1 cellular context compared by ENCODE assay signal in the genomic region with DNA sequence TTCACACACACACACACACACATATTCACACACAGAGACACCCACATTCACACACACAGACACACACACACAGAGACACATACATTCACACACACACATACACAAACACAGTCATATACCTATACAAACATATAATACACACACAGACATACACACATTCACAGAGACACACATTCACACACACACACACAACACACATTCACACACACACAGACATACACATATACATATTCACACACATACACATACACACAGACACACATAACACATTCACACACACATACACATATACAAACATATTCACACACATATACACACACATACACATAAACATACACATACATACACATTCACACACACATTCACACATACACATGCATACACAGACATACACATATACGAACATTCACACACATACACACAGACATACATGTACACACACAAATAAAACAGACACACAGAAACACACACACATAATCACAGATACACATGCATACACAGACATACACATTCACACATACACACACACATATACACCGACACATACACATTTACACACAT.
TF ChIP-seq lines count a peak whose summit lies in the region.

No MANE protein-coding gene starts in this region.

TF ChIP-seq in K562, 482 proteins besides CTCF, POLR2A, EP300 and RAD21 (continued from another document and continues in another):
- TF ChIP-seq VEZF1 (CRISPR knock-in tag; IDR thresholded peaks at IDR 0.05): no peak
- no peak for TF ChIP-seq SIRT6 (IDR thresholded peaks at IDR 0.05; ENCODE audit: low read depth, low read length)
- TF ChIP-seq STAT5A (IDR thresholded peaks at IDR 0.05; ENCODE audit: borderline replicate concordance, low read length): no peak
- TF ChIP-seq, protein P1, sequence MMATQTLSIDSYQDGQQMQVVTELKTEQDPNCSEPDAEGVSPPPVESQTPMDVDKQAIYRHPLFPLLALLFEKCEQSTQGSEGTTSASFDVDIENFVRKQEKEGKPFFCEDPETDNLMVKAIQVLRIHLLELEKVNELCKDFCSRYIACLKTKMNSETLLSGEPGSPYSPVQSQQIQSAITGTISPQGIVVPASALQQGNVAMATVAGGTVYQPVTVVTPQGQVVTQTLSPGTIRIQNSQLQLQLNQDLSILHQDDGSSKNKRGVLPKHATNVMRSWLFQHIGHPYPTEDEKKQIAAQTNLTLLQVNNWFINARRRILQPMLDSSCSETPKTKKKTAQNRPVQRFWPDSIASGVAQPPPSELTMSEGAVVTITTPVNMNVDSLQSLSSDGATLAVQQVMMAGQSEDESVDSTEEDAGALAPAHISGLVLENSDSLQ (IDR thresholded peaks at IDR 0.05): no peak
- no peak for TF ChIP-seq ZNF232 (CRISPR knock-in tag; IDR thresholded peaks at IDR 0.05)
- no peak for TF ChIP-seq ZNF75A (CRISPR knock-in tag; IDR thresholded peaks at IDR 0.05)
- TF ChIP-seq ZNF408 (CRISPR knock-in tag; IDR thresholded peaks at IDR 0.05; ENCODE audit: low read depth): no peak
- no peak for TF ChIP-seq ZNF592 (IDR thresholded peaks at IDR 0.05)
- TF ChIP-seq ZNF507 (tag; conservative IDR thresholded peaks at IDR 0.05): no peak
- no peak for TF ChIP-seq CCNT2 (IDR thresholded peaks at IDR 0.05; ENCODE audit: borderline replicate concordance, extremely low read depth, insufficient read length, low read depth, low read length)
- 0 out of 2 replicates have a peak, but pooled peaks have one; percentile 26 for TF ChIP-seq ARID2 (IDR thresholded peaks at IDR 0.05)
- no peak for TF ChIP-seq CHD2 (IDR thresholded peaks at IDR 0.05; ENCODE audit: low read depth, low read length)
- TF ChIP-seq CBX3 (IDR thresholded peaks at IDR 0.05; ENCODE audit: borderline replicate concordance in 1 of 2, low read length in 2 of 2): no peak
- no peak for TF ChIP-seq SRSF7 (optimal IDR thresholded peaks at IDR 0.05; ENCODE audit: low read depth, low read length)
- TF ChIP-seq JUNB (CRISPR knock-in tag; conservative IDR thresholded peaks at IDR 0.05): no peak
- TF ChIP-seq, protein P2, sequence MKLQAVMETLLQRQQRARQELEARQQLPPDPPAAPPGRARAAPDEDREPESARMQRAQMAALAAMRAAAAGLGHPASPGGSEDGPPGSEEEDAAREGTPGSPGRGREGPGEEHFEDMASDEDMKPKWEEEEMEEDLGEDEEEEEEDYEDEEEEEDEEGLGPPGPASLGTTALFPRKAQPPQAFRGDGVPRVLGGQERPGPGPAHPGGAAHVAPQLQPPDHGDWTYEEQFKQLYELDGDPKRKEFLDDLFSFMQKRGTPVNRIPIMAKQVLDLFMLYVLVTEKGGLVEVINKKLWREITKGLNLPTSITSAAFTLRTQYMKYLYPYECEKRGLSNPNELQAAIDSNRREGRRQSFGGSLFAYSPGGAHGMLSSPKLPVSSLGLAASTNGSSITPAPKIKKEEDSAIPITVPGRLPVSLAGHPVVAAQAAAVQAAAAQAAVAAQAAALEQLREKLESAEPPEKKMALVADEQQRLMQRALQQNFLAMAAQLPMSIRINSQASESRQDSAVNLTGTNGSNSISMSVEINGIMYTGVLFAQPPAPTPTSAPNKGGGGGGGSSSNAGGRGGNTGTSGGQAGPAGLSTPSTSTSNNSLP (IDR thresholded peaks at IDR 0.05; ENCODE audit: borderline replicate concordance, low read depth, low read length): no peak
- TF ChIP-seq RBBP5 (IDR thresholded peaks at IDR 0.05; ENCODE audit: borderline replicate concordance, insufficient read depth, low read length, poor library complexity, severe bottlenecking): no peak
- TF ChIP-seq SNIP1 (IDR thresholded peaks at IDR 0.05; ENCODE audit: low read depth): no peak
- TF ChIP-seq SMC3 (conservative IDR thresholded peaks at IDR 0.05; ENCODE audit: insufficient read depth, low read depth, low read length): no peak
- no peak for TF ChIP-seq CEBPG (CRISPR knock-in tag; IDR thresholded peaks at IDR 0.05)
- no peak for TF ChIP-seq CEBPG (tag; conservative IDR thresholded peaks at IDR 0.05 in 1 of 2, IDR thresholded peaks at IDR 0.05 in 1 of 2)
- TF ChIP-seq DIDO1 (tag; IDR thresholded peaks at IDR 0.05; ENCODE audit: low read depth): 0 out of 2 replicates have a peak, but pooled peaks have one; percentile 55
- no peak for TF ChIP-seq ZNF175 (CRISPR knock-in tag; IDR thresholded peaks at IDR 0.05; ENCODE audit: low read depth)
- TF ChIP-seq BCOR (IDR thresholded peaks at IDR 0.05): peak; percentile 52
- TF ChIP-seq FOXA1 (IDR thresholded peaks at IDR 0.05; ENCODE audit: borderline replicate concordance): no peak
- TF ChIP-seq ERF (CRISPR knock-in tag; IDR thresholded peaks at IDR 0.05): no peak
- TF ChIP-seq, protein P3, sequence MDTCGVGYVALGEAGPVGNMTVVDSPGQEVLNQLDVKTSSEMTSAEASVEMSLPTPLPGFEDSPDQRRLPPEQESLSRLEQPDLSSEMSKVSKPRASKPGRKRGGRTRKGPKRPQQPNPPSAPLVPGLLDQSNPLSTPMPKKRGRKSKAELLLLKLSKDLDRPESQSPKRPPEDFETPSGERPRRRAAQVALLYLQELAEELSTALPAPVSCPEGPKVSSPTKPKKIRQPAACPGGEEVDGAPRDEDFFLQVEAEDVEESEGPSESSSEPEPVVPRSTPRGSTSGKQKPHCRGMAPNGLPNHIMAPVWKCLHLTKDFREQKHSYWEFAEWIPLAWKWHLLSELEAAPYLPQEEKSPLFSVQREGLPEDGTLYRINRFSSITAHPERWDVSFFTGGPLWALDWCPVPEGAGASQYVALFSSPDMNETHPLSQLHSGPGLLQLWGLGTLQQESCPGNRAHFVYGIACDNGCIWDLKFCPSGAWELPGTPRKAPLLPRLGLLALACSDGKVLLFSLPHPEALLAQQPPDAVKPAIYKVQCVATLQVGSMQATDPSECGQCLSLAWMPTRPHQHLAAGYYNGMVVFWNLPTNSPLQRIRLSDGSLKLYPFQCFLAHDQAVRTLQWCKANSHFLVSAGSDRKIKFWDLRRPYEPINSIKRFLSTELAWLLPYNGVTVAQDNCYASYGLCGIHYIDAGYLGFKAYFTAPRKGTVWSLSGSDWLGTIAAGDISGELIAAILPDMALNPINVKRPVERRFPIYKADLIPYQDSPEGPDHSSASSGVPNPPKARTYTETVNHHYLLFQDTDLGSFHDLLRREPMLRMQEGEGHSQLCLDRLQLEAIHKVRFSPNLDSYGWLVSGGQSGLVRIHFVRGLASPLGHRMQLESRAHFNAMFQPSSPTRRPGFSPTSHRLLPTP (IDR thresholded peaks at IDR 0.05; ENCODE audit: borderline replicate concordance, extremely low read depth, insufficient read length): no peak
- TF ChIP-seq, protein P4, sequence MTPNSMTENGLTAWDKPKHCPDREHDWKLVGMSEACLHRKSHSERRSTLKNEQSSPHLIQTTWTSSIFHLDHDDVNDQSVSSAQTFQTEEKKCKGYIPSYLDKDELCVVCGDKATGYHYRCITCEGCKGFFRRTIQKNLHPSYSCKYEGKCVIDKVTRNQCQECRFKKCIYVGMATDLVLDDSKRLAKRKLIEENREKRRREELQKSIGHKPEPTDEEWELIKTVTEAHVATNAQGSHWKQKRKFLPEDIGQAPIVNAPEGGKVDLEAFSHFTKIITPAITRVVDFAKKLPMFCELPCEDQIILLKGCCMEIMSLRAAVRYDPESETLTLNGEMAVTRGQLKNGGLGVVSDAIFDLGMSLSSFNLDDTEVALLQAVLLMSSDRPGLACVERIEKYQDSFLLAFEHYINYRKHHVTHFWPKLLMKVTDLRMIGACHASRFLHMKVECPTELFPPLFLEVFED (CRISPR knock-in tag; conservative IDR thresholded peaks at IDR 0.05): no peak
- peak; percentile 43; the same call in 1 of the 2 replicates for TF ChIP-seq SUPT5H (IDR thresholded peaks at IDR 0.05)
- no peak; the same call in 1 of the 2 replicates for TF ChIP-seq HMGXB4 (CRISPR knock-in tag; IDR thresholded peaks at IDR 0.05)
- no peak for TF ChIP-seq RFX1 (IDR thresholded peaks at IDR 0.05)
- no peak for TF ChIP-seq ZNF263 (CRISPR knock-in tag; IDR thresholded peaks at IDR 0.05; ENCODE audit: borderline replicate concordance)
- no peak; the same call in 1 of the 2 replicates for TF ChIP-seq PHB2 (IDR thresholded peaks at IDR 0.05; ENCODE audit: low read depth)
- no peak for TF ChIP-seq EZH2 (IDR thresholded peaks at IDR 0.05; ENCODE audit: borderline replicate concordance, low read depth, low read length)
- no peak for TF ChIP-seq MAZ (CRISPR knock-in tag; conservative IDR thresholded peaks at IDR 0.05 in 1 of 2, IDR thresholded peaks at IDR 0.05 in 1 of 2)
- TF ChIP-seq E2F3 (CRISPR knock-in tag; IDR thresholded peaks at IDR 0.05): no peak
- TF ChIP-seq HNRNPLL (IDR thresholded peaks at IDR 0.05; ENCODE audit: low read depth, low read length, poor library complexity, severe bottlenecking): no peak
- TF ChIP-seq TEAD4 (IDR thresholded peaks at IDR 0.05; ENCODE audit: low read length): no peak
- TF ChIP-seq TEAD4 (CRISPR knock-in tag; IDR thresholded peaks at IDR 0.05; ENCODE audit: borderline replicate concordance): no peak
- TF ChIP-seq FOXK2 (conservative IDR thresholded peaks at IDR 0.05 in 1 of 2, IDR thresholded peaks at IDR 0.05 in 1 of 2; ENCODE audit: low read depth in 2 of 2): 0 out of 4 replicates have a peak, but pooled peaks of 1 of the 2 experiments have one; percentile 45
- no peak for TF ChIP-seq RBM15 (IDR thresholded peaks at IDR 0.05; ENCODE audit: insufficient read depth, low read length)
- TF ChIP-seq EGR1 (conservative IDR thresholded peaks at IDR 0.05): 0 out of 2 replicates have a peak, but pooled peaks have one; percentile 12
- TF ChIP-seq KLF16 (IDR thresholded peaks at IDR 0.05): no peak
- no peak for TF ChIP-seq ZNF239 (CRISPR knock-in tag; IDR thresholded peaks at IDR 0.05)
- TF ChIP-seq, protein P5, sequence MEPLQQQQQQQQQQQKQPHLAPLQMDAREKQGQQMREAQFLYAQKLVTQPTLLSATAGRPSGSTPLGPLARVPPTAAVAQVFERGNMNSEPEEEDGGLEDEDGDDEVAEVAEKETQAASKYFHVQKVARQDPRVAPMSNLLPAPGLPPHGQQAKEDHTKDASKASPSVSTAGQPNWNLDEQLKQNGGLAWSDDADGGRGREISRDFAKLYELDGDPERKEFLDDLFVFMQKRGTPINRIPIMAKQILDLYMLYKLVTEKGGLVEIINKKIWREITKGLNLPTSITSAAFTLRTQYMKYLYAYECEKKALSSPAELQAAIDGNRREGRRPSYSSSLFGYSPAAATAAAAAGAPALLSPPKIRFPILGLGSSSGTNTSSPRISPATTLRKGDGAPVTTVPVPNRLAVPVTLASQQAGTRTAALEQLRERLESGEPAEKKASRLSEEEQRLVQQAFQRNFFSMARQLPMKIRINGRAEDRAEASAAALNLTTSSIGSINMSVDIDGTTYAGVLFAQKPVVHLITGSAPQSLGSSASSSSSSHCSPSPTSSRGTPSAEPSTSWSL (CRISPR knock-in tag; IDR thresholded peaks at IDR 0.05; ENCODE audit: borderline replicate concordance): no peak
- TF ChIP-seq PHF8 (IDR thresholded peaks at IDR 0.05; ENCODE audit: borderline replicate concordance, low read length): no peak
- TF ChIP-seq, protein P6, sequence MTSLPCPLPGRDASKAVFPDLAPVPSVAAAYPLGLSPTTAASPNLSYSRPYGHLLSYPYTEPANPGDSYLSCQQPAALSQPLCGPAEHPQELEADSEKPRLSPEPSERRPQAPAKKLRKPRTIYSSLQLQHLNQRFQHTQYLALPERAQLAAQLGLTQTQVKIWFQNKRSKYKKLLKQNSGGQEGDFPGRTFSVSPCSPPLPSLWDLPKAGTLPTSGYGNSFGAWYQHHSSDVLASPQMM (CRISPR knock-in tag; IDR thresholded peaks at IDR 0.05): no peak
- no peak for TF ChIP-seq CREM (IDR thresholded peaks at IDR 0.05; ENCODE audit: low read depth)
- TF ChIP-seq TCF3 (CRISPR knock-in tag; IDR thresholded peaks at IDR 0.05): no peak
- peak; percentile 57; the same call in 1 of the 2 replicates for TF ChIP-seq NFATC3 (IDR thresholded peaks at IDR 0.05)
